ENCODE assay signal across 8 cellular contexts in genomic region chr2:186349508-186349907, GRCh38.
DNase-seq lines count a peak whose midpoint lies in the region; ATAC-seq and TF ChIP-seq lines count a peak whose summit lies in the region.

No MANE protein-coding gene starts in this region.

- no peaks in the 10 kb centered on the region for H4K20me1 ChIP-seq in OCI-LY7 (ENCODE audit: insufficient read depth, low read length)

- POLR2A ChIA-PET in OCI-LY7 (lab: Charles Lee): no interaction called here

- peak; percentile 97 for DNase-seq in amniotic epithelial cell (ENCODE audit: low read depth)
- peak; percentile 11 for DNase-seq in renal cortical epithelial cell (ENCODE audit: low read depth)
- no peak for DNase-seq in activated effector memory CD4-positive, alpha-beta T cell treated with Interleukin-2 at 50 U/mL for 16 hours
- DNase-seq in psoas muscle: no peak
- DNase-seq in coronary artery (ENCODE audit: low spot score): no peak
- no peak for DNase-seq in OCI-LY7 (ENCODE audit: low spot score)

- TF ChIP-seq CTCF in psoas muscle (IDR thresholded peaks at IDR 0.05) (no peak), coronary artery (IDR thresholded peaks at IDR 0.05) (no peak), OCI-LY7 (conservative IDR thresholded peaks at IDR 0.05; ENCODE audit: low read length) (no peak)

- ATAC-seq in GM19372 (IDR thresholded peaks at IDR 0.05; ENCODE audit: low read depth, unreplicated experiment) (peak; percentile 53), HG03460 (IDR thresholded peaks at IDR 0.05; ENCODE audit: unreplicated experiment) (peak; percentile 68), psoas muscle (no peak)

- H3K4me3 ChIP-seq in psoas muscle: no peak overlapping the region
- H3K4me3 ChIP-seq in coronary artery: no peak overlapping the region
- H3K4me3 ChIP-seq in OCI-LY7 (ENCODE audit: low read depth, low read length, poor library complexity, severe bottlenecking): no peak overlapping the region

- H3K9me3 ChIP-seq in psoas muscle (no peaks in the 10 kb centered on the region), OCI-LY7 (ENCODE audit: low read length) (no peaks in the 10 kb centered on the region)

- intact Hi-C loops in psoas muscle (cut with DNase I): no loop called here
- intact Hi-C loops in OCI-LY7 (cut with micrococcal nuclease; ENCODE audit: unreplicated experiment): no loop called here

- no TSS peak for BruUV-seq in OCI-LY7 (replicated peaks; lab: Mats Ljungman, UMichigan)

- WGBS in psoas muscle, 3 donors: 22 to 29% (median 24%) methylated on average over 2 of the region's 2 CpGs

- no peak overlapping the region for H3K4me2 ChIP-seq in OCI-LY7 (ENCODE audit: low read length)

- H3K4me1 ChIP-seq in psoas muscle (no peaks in the 10 kb centered on the region), OCI-LY7 (ENCODE audit: insufficient read depth, low read length, poor library complexity, severe bottlenecking) (no peaks in the 10 kb centered on the region)

- no peaks in the 10 kb centered on the region for H3K9me2 ChIP-seq in OCI-LY7 (ENCODE audit: insufficient read depth, low read length)

- H3K27ac ChIP-seq in psoas muscle: no peak overlapping the region
- no peak overlapping the region for H3K27ac ChIP-seq in coronary artery
- H3K27ac ChIP-seq in OCI-LY7 (ENCODE audit: low read depth, low read length, poor library complexity, severe bottlenecking): no peak overlapping the region

- H2AFZ ChIP-seq in OCI-LY7 (ENCODE audit: low read length): no peak overlapping the region

- CTCF ChIA-PET in OCI-LY7 (lab: Charles Lee; ENCODE audit: unreplicated experiment): no interaction called here

- H3K79me2 ChIP-seq in OCI-LY7 (ENCODE audit: insufficient read depth, low read depth, low read length): no peaks in the 10 kb centered on the region

- no peaks in the 10 kb centered on the region for H3K36me3 ChIP-seq in psoas muscle (ENCODE audit: insufficient read depth in 1 of 2, low read depth in 1 of 2)
- no peaks in the 10 kb centered on the region for H3K36me3 ChIP-seq in OCI-LY7 (ENCODE audit: insufficient read depth, low read length)

- no peaks in the 10 kb centered on the region for H3K27me3 ChIP-seq in psoas muscle (ENCODE audit: insufficient read depth in 3 of 3, low read length in 2 of 3)

Comparison
In these comparisons a context has a peak if more than half of its experiments do, and no peak if none do; other contexts are left out.
1. ATAC-seq: peak in GM19372 (single experiment) and HG03460 (single experiment); none in psoas muscle (0 of 4).
2. DNase-seq: peak in amniotic epithelial cell (single experiment) and renal cortical epithelial cell (single experiment); none in activated effector memory CD4-positive, alpha-beta T cell treated with Interleukin-2 at 50 U/mL for 16 hours (single experiment), psoas muscle (0 of 2), coronary artery (single experiment) and OCI-LY7 (single experiment).